In the genomic region with DNA sequence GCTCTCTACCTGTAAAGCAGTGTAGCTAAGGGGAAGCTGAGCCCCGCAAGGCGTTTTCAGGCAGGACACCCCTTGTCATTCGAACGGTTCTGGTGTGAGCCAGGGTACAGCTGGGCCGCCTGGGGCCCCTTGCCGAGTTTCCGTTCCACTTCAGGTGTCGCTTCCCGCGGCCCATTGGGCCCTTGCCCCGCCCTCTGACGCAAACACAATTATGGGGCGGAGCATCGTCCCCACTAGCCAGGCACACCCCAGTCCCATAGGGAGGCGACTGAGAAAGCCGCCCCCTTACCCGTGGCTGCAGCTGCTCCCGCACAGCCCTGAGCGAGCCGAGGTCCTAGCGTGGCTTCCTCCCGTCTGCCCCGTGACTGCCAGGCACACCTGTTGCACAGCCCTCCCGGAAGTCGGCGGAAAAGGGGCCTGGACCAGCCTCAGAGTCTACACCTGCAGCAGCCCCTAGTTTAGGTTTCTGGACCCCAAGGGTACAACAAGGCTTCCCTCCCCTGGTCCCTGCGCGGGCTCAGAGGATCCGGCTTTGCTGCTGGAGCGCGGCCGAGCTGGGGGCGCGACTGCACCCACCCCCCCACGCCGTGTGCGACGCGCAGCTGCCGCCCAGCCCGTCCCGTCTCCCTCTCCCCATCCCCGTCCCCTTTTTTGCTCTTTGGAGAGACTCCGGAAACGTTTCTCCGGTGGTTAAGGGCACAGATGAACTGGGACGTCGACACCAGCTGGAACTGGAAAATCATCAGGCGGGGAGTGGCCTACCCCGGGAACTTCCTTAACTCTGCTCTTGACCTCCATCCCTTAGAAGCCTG, we compare ENCODE assay signal across 8 cellular contexts. TPM values are rescaled to one million over a fixed set of nuclear protein-coding genes. Genes with fewer than 3 reads are reported as not detected.
DNase-seq lines count a peak whose midpoint lies in the region; ATAC-seq, FAIRE-seq and TF ChIP-seq lines count a peak whose summit lies in the region.

A gene with protein sequence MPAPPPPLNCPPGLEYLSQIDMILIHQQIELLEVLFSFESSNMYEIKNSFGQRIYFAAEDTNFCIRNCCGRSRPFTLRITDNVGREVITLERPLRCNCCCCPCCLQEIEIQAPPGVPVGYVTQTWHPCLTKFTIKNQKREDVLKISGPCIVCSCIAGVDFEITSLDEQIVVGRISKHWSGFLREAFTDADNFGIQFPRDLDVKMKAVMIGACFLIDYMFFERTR (minus strand): TSS at position 356 of the 812 bp plus-strand sequence. CDS start 9,657 bp downstream, outside the sequence.

- H3K4me1 ChIP-seq in astrocyte (ENCODE audit: insufficient read depth, low read length) (no peaks in the 10 kb centered on the region), iPS DF 6.9 (ENCODE audit: control insufficient read depth, insufficient read depth, low read length) (no peaks in the 10 kb centered on the region)

- H3K4me2 ChIP-seq in SU-DHL-6 (ENCODE audit: low read depth, low read length, poor library complexity, severe bottlenecking) (peak within 1 kb of the TSS; percentile 41), astrocyte (ENCODE audit: low read length) (peak within 1 kb of the TSS; percentile 95)

- H3K27ac Mint-ChIP-seq in astrocyte (ENCODE audit: unreplicated experiment) = no peak within 1 kb of the TSS

- no peaks in the 10 kb centered on the region for H3K27me3 Mint-ChIP-seq in astrocyte (ENCODE audit: low read depth, unreplicated experiment)

- peak; percentile 60 for TF ChIP-seq POLR2A in GM18951 (IDR thresholded peaks at IDR 0.05; ENCODE audit: extremely low read depth, insufficient read depth, insufficient read length)

- H4K20me1 ChIP-seq in SU-DHL-6 (ENCODE audit: low read depth, low read length) (no peaks in the 10 kb centered on the region), astrocyte (ENCODE audit: insufficient read depth, low read length) (no peaks in the 10 kb centered on the region)

- in situ Hi-C loops in ACHN (cut with HindIII; ENCODE audit: low pct_ligation_motif_present, low pct_unique_long_range_greater_than_20kb, low sequenced_read_pairs) = no loop called here
- in situ Hi-C loops in GM18951 (cut with MboI; ENCODE audit: low sequenced_read_pairs, unreplicated experiment) = no loop called here

- peak; percentile 99 for ATAC-seq in HG03196 (IDR thresholded peaks at IDR 0.05; ENCODE audit: unreplicated experiment)

- no peaks in the 10 kb centered on the region for H3K9me2 ChIP-seq in SU-DHL-6 (replicated peaks; ENCODE audit: insufficient read depth, low read length)

- no CpG with 5 or more reads among the region's 50 CpGs for WGBS in iPS DF 6.9 (ENCODE audit: insufficient coverage, insufficient read length)

- peak within 1 kb of the TSS; percentile 30 for H3K4me3 Mint-ChIP-seq in astrocyte (ENCODE audit: unreplicated experiment)

- no peak for TF ChIP-seq CTCF in SU-DHL-6 (IDR thresholded peaks at IDR 0.05; ENCODE audit: insufficient read depth, low read length, poor library complexity, severe bottlenecking)
- TF ChIP-seq CTCF in astrocyte (IDR thresholded peaks at IDR 0.05; ENCODE audit: insufficient read depth, low read depth, low read length) = no peak

- peak within 1 kb of the TSS; percentile 22; the same call in 1 of the 2 replicates for H3K9ac ChIP-seq in SU-DHL-6 (ENCODE audit: low read length)
- H3K9ac ChIP-seq in astrocyte (ENCODE audit: low read length) = peak within 1 kb of the TSS; percentile 66

- H3K9me3 Mint-ChIP-seq in astrocyte (ENCODE audit: unreplicated experiment) = no peaks in the 10 kb centered on the region

- H2AFZ ChIP-seq in SU-DHL-6 (ENCODE audit: low read depth, low read length, severe bottlenecking) = peak within 1 kb of the TSS; percentile 92
- H2AFZ ChIP-seq in astrocyte (ENCODE audit: low read depth, low read length) = peak within 1 kb of the TSS; percentile 99

- peak; percentile 54 for DNase-seq in ACHN
- no peak for DNase-seq in astrocyte (ENCODE audit: low read depth)
- DNase-seq in iPS DF 6.9 (ENCODE audit: low read depth, low spot score) = peak; percentile 39
- peak; percentile 46 to 69 (median 47) for DNase-seq in stimulated activated CD4-positive, alpha-beta T cell treated with anti-CD3 and anti-CD28 coated beads, Interleukin-12 subunit alpha, Interleukin-12 subunit beta, amount 100 ng/mL, for 48 hours (ENCODE audit: low read depth in 2 of 3, low spot score in 1 of 3)
- DNase-seq in HCEC 1CT = no peak

- H3K36me3 ChIP-seq in SU-DHL-6 (ENCODE audit: low read length) (no peaks in the 10 kb centered on the region), astrocyte (ENCODE audit: insufficient read depth, low read length) (no peaks in the 10 kb centered on the region), iPS DF 6.9 (ENCODE audit: control insufficient read depth, insufficient read depth, low read length) (no peaks in the 10 kb centered on the region)

- peak within 1 kb of the TSS; percentile 16 for H3K4me3 ChIP-seq in SU-DHL-6 (ENCODE audit: insufficient read depth, low read length, poor library complexity, severe bottlenecking)
- peak within 1 kb of the TSS; percentile 64 for H3K4me3 ChIP-seq in astrocyte (ENCODE audit: insufficient read depth, low read depth, low read length)
- peak within 1 kb of the TSS; percentile 37; the same call in 1 of the 2 replicates for H3K4me3 ChIP-seq in iPS DF 6.9 (ENCODE audit: low read length)

- FAIRE-seq in astrocyte (lab: Jason Lieb, UNC) = no peak

- no peak within 1 kb of the TSS for H3K27ac ChIP-seq in SU-DHL-6 (ENCODE audit: low read depth, low read length)
- no peak within 1 kb of the TSS for H3K27ac ChIP-seq in astrocyte (ENCODE audit: low read depth, low read length)
- no peak within 1 kb of the TSS for H3K27ac ChIP-seq in iPS DF 6.9 (ENCODE audit: low read length)

- H3F3A ChIP-seq in SU-DHL-6 (ENCODE audit: insufficient read depth) = no peaks in the 10 kb centered on the region

- no peaks in the 10 kb centered on the region for H3K79me2 ChIP-seq in SU-DHL-6 (ENCODE audit: insufficient read depth, low read length)
- H3K79me2 ChIP-seq in astrocyte (ENCODE audit: insufficient read depth, low read length) = no peaks in the 10 kb centered on the region

- H3K27me3 ChIP-seq in SU-DHL-6 (ENCODE audit: low read length) (no peaks in the 10 kb centered on the region), astrocyte (ENCODE audit: insufficient read depth, low read length) (no peaks in the 10 kb centered on the region), iPS DF 6.9 (ENCODE audit: control insufficient read depth, insufficient read depth, low read length) (no peaks in the 10 kb centered on the region)

- peaks cover 2% of the 10 kb centered on the region for H3K4me1 Mint-ChIP-seq in astrocyte (ENCODE audit: low read depth, unreplicated experiment)

- H3K36me3 Mint-ChIP-seq in astrocyte (ENCODE audit: low read depth, unreplicated experiment) = no peaks in the 10 kb centered on the region

- H3K9me3 ChIP-seq in SU-DHL-6 (ENCODE audit: insufficient read depth, low read length) (no peaks in the 10 kb centered on the region), astrocyte (ENCODE audit: insufficient read depth, low read depth, low read length) (no peaks in the 10 kb centered on the region), iPS DF 6.9 (ENCODE audit: control insufficient read depth, insufficient read depth, low read length) (no peaks in the 10 kb centered on the region)

RNA-seq across cellular contexts. Expression of the gene that starts here (rescaled TPM):
- not detected in 2 replicates for total RNA-seq in astrocyte

Comparison
In these comparisons a context has a peak if more than half of its experiments do, and no peak if none do; other contexts are left out.
1. DNase-seq: peak in ACHN (single experiment), iPS DF 6.9 (single experiment) and stimulated activated CD4-positive, alpha-beta T cell treated with anti-CD3 and anti-CD28 coated beads, Interleukin-12 subunit alpha, Interleukin-12 subunit beta, amount 100 ng/mL, for 48 hours (3 of 3); none in astrocyte (single experiment) and HCEC 1CT (single experiment).
2. Peak in every context shown above with its lines, with median percentiles within 50 percentile points of each other: H3K4me3 ChIP-seq.